Comparison of ENCODE assay signal across 8 cellular contexts in the genomic region with DNA sequence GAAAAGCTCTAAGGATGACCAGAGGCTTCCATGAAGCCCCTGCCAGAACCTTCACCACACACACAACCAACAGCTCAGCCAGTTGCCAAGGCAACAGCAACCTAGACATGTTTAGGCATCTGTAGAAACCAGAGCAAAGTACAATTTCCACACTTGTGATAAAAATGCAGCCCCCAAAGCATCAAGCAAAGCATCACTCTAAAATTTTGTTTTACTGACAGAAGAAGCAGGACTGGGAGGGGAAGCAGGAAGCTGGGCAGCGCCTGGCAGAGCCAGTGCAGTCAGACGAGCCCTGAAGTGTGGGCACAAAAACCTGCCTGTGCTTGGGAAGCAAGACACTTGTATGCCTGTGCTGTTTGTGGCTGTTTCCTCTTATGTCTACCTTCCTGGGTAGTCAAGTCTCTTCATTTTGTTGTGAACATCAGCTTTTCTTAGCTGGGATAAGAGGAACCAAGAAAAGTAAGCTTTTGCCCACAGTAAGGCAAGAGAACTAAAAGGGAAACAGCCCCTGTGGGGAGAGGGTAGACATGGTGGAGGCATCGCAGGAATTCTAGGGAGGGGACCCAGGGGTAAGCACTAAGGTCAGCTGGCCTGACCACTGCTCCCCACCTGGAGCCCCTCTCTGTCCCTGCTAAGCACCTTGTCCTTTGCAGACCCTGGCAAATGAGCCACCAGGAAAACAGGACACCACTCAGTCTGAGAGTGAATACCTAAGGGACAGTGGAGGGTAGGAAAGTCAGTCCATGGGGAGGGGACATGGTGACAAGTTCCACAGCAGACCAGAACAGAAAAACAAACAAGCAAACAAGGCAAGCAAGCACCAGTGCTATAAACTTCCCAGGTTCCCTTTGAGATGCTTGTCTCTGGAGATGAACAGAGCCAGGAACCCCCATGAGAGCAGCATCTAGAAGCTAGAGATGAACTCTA.
DNase-seq lines count a peak whose midpoint lies in the region; ATAC-seq and TF ChIP-seq lines count a peak whose summit lies in the region.

No MANE protein-coding gene starts in this region.

- peaks cover 75% of the 10 kb centered on the region for H3K4me1 Mint-ChIP-seq in central memory CD8-positive, alpha-beta T cell

- H3K4me1 ChIP-seq in mucosa of stomach (ENCODE audit: control insufficient read depth, insufficient read depth, low read length): peaks cover 59% of the 10 kb centered on the region

- H3K4me3 ChIP-seq in NB4 (ENCODE audit: low read depth, low read length) (no peak overlapping the region), mucosa of stomach (ENCODE audit: low read length) (no peak overlapping the region)

- H3K9me3 Mint-ChIP-seq in central memory CD8-positive, alpha-beta T cell: no peaks in the 10 kb centered on the region

- H3K27me3 ChIP-seq in mucosa of stomach (ENCODE audit: control insufficient read depth, insufficient read depth, low read length): no peaks in the 10 kb centered on the region

- H3K27me3 Mint-ChIP-seq in central memory CD8-positive, alpha-beta T cell: no peaks in the 10 kb centered on the region

- no peaks in the 10 kb centered on the region for H3K9me3 ChIP-seq in mucosa of stomach (ENCODE audit: control insufficient read depth, low read length)

- peak overlapping the region; percentile 14 for H3K9ac ChIP-seq in mucosa of stomach (ENCODE audit: low read length)

- TF ChIP-seq POLR2A in NB4 (IDR thresholded peaks at IDR 0.05; ENCODE audit: extremely low read depth, insufficient read length): no peak

- no peak overlapping the region for H3K4me3 Mint-ChIP-seq in central memory CD8-positive, alpha-beta T cell

- TF ChIP-seq CTCF in NB4 (IDR thresholded peaks at IDR 0.05; ENCODE audit: low read depth, low read length): no peak

- peak overlapping the region; percentile 29 for H3K27ac Mint-ChIP-seq in central memory CD8-positive, alpha-beta T cell (ENCODE audit: low read depth)

- H3K36me3 ChIP-seq in mucosa of stomach (ENCODE audit: control insufficient read depth, insufficient read depth, low read length): no peaks in the 10 kb centered on the region

- DNase-seq in Ammon's horn (ENCODE audit: low spot score) (peak; percentile 71), NB4 (ENCODE audit: low read depth) (peak; percentile 57), NCI-H1930 (lab: John Stamatoyannopoulos, UW) (no peak)
- DNase-seq in central memory CD8-positive, alpha-beta T cell (ENCODE audit: low spot score in 2 of 2): no peak

- H3K36me3 Mint-ChIP-seq in central memory CD8-positive, alpha-beta T cell (ENCODE audit: insufficient read depth): peaks cover 1% of the 10 kb centered on the region

- ATAC-seq in central memory CD8-positive, alpha-beta T cell (replicated peaks; ENCODE audit: extremely low read depth, poor library complexity, severe bottlenecking): peak; percentile 56
- ATAC-seq in HG03457 (IDR thresholded peaks at IDR 0.05; ENCODE audit: unreplicated experiment) (no peak), HG03521 (IDR thresholded peaks at IDR 0.05; ENCODE audit: unreplicated experiment) (no peak), GM21390 (IDR thresholded peaks at IDR 0.05; ENCODE audit: unreplicated experiment) (no peak)

Comparison
In these comparisons a context has a peak if more than half of its experiments do, and no peak if none do; other contexts are left out.
1. DNase-seq: peak in Ammon's horn (single experiment) and NB4 (single experiment); none in central memory CD8-positive, alpha-beta T cell (0 of 2) and NCI-H1930 (0 of 2).